Comparison of ENCODE assay signal across 7 cellular contexts in genomic region chr17:72693956-72694355, GRCh38.
"Had no signal": no experiment of that assay in that cellular context is flagged by ENCODE, and none has a peak within 500 bp of the region (broad histone marks: within the 10 kb centered on the region; RNA-seq: fewer than 3 reads in every experiment).

No MANE protein-coding gene starts in this region.

- H3K27ac ChIP-seq: GM23248 had no signal

- H2AFZ ChIP-seq: GM23248 had no signal

- H3K9ac ChIP-seq: GM23248 had no signal

- H3K4me3 ChIP-seq: GM23248, K562 had no signal

- DNase-seq: GM23248, GOT3, H9, HCEC 1CT had no signal

- FAIRE-seq: H54, HTR-8/SVneo, K562 had no signal

- ATAC-seq: K562 had no signal
